In genomic region chr2:128500136-128500800, GRCh38 we compare ENCODE assay signal across 1 cellular context.
TF ChIP-seq lines count a peak whose summit lies in the region.

No MANE protein-coding gene starts in this region.

TF ChIP-seq in WTC11, 78 proteins besides CTCF, POLR2A, EP300 and RAD21 (continued from another document):
- TF ChIP-seq PRDM15 (CRISPR knock-in tag; IDR thresholded peaks at IDR 0.05), result no peak
- no peak for TF ChIP-seq HMGA2 (CRISPR knock-in tag; IDR thresholded peaks at IDR 0.05)
